28 cellular contexts compared by ENCODE assay signal in the genomic region with DNA sequence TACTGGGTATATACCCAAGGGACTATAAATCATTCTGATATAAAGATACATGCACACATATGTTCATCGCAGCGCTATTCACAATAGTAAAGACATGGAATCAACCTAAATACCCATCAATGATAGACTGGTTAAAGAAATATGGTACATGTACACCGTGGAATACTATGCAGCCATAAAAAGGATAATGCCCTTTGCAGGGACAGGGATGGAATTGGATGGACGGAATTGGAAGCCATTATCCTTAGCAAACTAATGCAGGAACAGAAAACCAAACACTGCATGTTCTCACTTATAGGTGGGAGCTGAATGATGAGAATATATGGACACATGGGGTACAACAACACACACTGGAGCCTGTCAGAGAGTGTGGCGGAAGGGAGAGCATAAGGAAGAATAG.
"Had no signal": no experiment of that assay in that cellular context is flagged by ENCODE, and none has a peak within 500 bp of the region (broad histone marks: within the 10 kb centered on the region; RNA-seq: fewer than 3 reads in every experiment).

No MANE protein-coding gene starts in this region.

- H3K4me2 ChIP-seq: hepatocyte had no signal

- ATAC-seq: effector memory CD8-positive, alpha-beta T cell; esophagus mucosa; foreskin keratinocyte; gastrocnemius medialis; gastroesophageal sphincter; heart left ventricle; heart right ventricle had no signal

- H3K4me3 ChIP-seq: colonic mucosa, coronary artery, dorsolateral prefrontal cortex, esophagus muscularis mucosa, esophagus squamous epithelium, gastrocnemius medialis, gastroesophageal sphincter, heart left ventricle, heart right ventricle, hepatocyte had no signal

- H3K79me2 ChIP-seq: hepatocyte had no signal

- H2AFZ ChIP-seq: hepatocyte had no signal

- H3K4me1 ChIP-seq: colonic mucosa, esophagus muscularis mucosa, esophagus squamous epithelium, foreskin keratinocyte, gastrocnemius medialis, gastroesophageal sphincter, heart left ventricle, heart right ventricle had no signal

- H3K9me3 ChIP-seq: colonic mucosa, esophagus muscularis mucosa, esophagus squamous epithelium, gastrocnemius medialis, gastroesophageal sphincter had no signal

- H3K27ac ChIP-seq: colonic mucosa, coronary artery, dorsolateral prefrontal cortex, epithelial cell of prostate, esophagus muscularis mucosa, esophagus squamous epithelium, foreskin keratinocyte, gastrocnemius medialis, gastroesophageal sphincter, heart left ventricle, heart right ventricle, hepatocyte had no signal

- H3K36me3 ChIP-seq: colonic mucosa, esophagus muscularis mucosa, esophagus squamous epithelium, gastrocnemius medialis, gastroesophageal sphincter, heart left ventricle, heart right ventricle had no signal

- FAIRE-seq: colon, endometrium, endothelial cell of umbilical vein had no signal

- DNase-seq: colonic mucosa; cortex of kidney; dermis blood vessel endothelial cell; dorsolateral prefrontal cortex; effector CD4-positive, alpha-beta T cell; effector CD8-positive, alpha-beta T cell; effector memory CD4-positive, alpha-beta T cell; effector memory CD8-positive, alpha-beta T cell; endodermal cell; erythroblast; esophagus squamous epithelium; foreskin fibroblast; foreskin keratinocyte; foreskin melanocyte; gastrocnemius medialis; glutamatergic neuron; head of caudate nucleus; heart left ventricle; heart right ventricle had no signal

- H3K27me3 ChIP-seq: colonic mucosa, dorsolateral prefrontal cortex, esophagus muscularis mucosa, esophagus squamous epithelium, foreskin keratinocyte, gastrocnemius medialis, gastroesophageal sphincter, heart left ventricle, heart right ventricle, hepatocyte had no signal
